In genomic region chr14:61101803-61102548, GRCh38 we compare ENCODE assay signal across 8 cellular contexts.
A peak's percentile ranks its signal among the peaks of the same experiment; 100 is the strongest.
DNase-seq lines count a peak whose midpoint lies in the region; ATAC-seq and TF ChIP-seq lines count a peak whose summit lies in the region.

No MANE protein-coding gene starts in this region.

- peaks cover 5% of the 10 kb centered on the region for H3K9me3 Mint-ChIP-seq in activated naive CD8-positive, alpha-beta T cell treated with anti-CD3 and anti-CD28 coated beads, Interleukin-2, amount 50 U/mL, for 24 hours

- TSS peak; percentile 69 for BruUV-seq in A673 (replicated peaks; lab: Mats Ljungman, UMichigan)

- H3K4me1 Mint-ChIP-seq in activated naive CD8-positive, alpha-beta T cell treated with anti-CD3 and anti-CD28 coated beads, Interleukin-2, amount 50 U/mL, for 24 hours = peaks cover 29% of the 10 kb centered on the region

- H3K4me1 ChIP-seq in A673 (ENCODE audit: insufficient read depth, low read length, poor library complexity, severe bottlenecking) = peaks cover 56% of the 10 kb centered on the region
- H3K4me1 ChIP-seq in thyroid gland = peaks cover 4 to 16% of the 10 kb centered on the region in 2 donors

- no peak overlapping the region for H3K4me3 Mint-ChIP-seq in activated naive CD8-positive, alpha-beta T cell treated with anti-CD3 and anti-CD28 coated beads, Interleukin-2, amount 50 U/mL, for 24 hours

- H3K27ac Mint-ChIP-seq in activated naive CD8-positive, alpha-beta T cell treated with anti-CD3 and anti-CD28 coated beads, Interleukin-2, amount 50 U/mL, for 24 hours = peak overlapping the region; percentile 43

- H3K9me3 ChIP-seq in A673 (ENCODE audit: low read depth, low read length, poor library complexity, severe bottlenecking) (peaks cover 8% of the 10 kb centered on the region), thyroid gland (no peaks in the 10 kb centered on the region)

- CTCF ChIA-PET in A673 (lab: Charles Lee) = no interaction called here

- TF ChIP-seq POLR2A in thyroid gland (IDR thresholded peaks at IDR 0.05) = no peak

- POLR2A ChIA-PET in A673 (lab: Charles Lee; ENCODE audit: low non-redundant PET) = no interaction called here

- ATAC-seq in activated naive CD8-positive, alpha-beta T cell treated with anti-CD3 and anti-CD28 coated beads, Interleukin-2, amount 50 U/mL, for 24 hours = peak; percentile 50
- ATAC-seq in HG03354 (IDR thresholded peaks at IDR 0.05; ENCODE audit: poor library complexity, severe bottlenecking, unreplicated experiment) = no peak

- no peak overlapping the region for H3K4me3 ChIP-seq in A673 (ENCODE audit: low read depth, low read length, poor library complexity, severe bottlenecking)
- no peak overlapping the region for H3K4me3 ChIP-seq in HL-60 (replicated peaks; ENCODE audit: insufficient read depth, low read length)
- no peak overlapping the region for H3K4me3 ChIP-seq in thyroid gland (replicated peaks in 1 of 3)

- intact Hi-C loops in A673 (cut with micrococcal nuclease; ENCODE audit: unreplicated experiment) (loop anchor here (2.0 to 5.0 kb wide), 5 partner anchors 70 to 475 kb away; partner anchors contain the start of genes SLC38A6 and TRMT5), thyroid gland (cut with DNase I) (no loop called here)

- H3K27me3 ChIP-seq in A673 (replicated peaks; ENCODE audit: insufficient read depth, low read depth, low read length, poor library complexity) (no peaks in the 10 kb centered on the region), HL-60 (ENCODE audit: insufficient read depth, poor library complexity, severe bottlenecking) (no peaks in the 10 kb centered on the region), thyroid gland (no peaks in the 10 kb centered on the region)

- TF ChIP-seq CTCF in A673 (conservative IDR thresholded peaks at IDR 0.05; ENCODE audit: low read depth, low read length) = no peak
- no peak for TF ChIP-seq CTCF in HL-60 (IDR thresholded peaks at IDR 0.05; ENCODE audit: insufficient read depth, low read length)
- TF ChIP-seq CTCF in thyroid gland (IDR thresholded peaks at IDR 0.05) = no peak

- H3K36me3 Mint-ChIP-seq in activated naive CD8-positive, alpha-beta T cell treated with anti-CD3 and anti-CD28 coated beads, Interleukin-2, amount 50 U/mL, for 24 hours (ENCODE audit: low read depth) = peaks cover 2% of the 10 kb centered on the region

- H3K36me3 ChIP-seq in A673 (ENCODE audit: insufficient read depth, low read length, poor library complexity, severe bottlenecking) (no peaks in the 10 kb centered on the region), thyroid gland (no peaks in the 10 kb centered on the region)

- DNase-seq in A673 (ENCODE audit: low spot score) (peak; percentile 91), HL-60 (ENCODE audit: low read depth in 1 of 2, low spot score in 1 of 2) (peak; percentile 58 to 62), inferior parietal cortex (ENCODE audit: extremely low spot score) (peak; percentile 11), COLO829 (ENCODE audit: low spot score) (no peak), thyroid gland (no peak)
- DNase-seq in activated naive CD8-positive, alpha-beta T cell treated with anti-CD3 and anti-CD28 coated beads, Interleukin-2, amount 50 U/mL, for 24 hours = no peak
- DNase-seq in activated effector memory CD4-positive, alpha-beta T cell treated with anti-CD3 and anti-CD28 coated beads, Interleukin-2, amount 50 U/mL, for 16 hours = no peak

- H3K27ac ChIP-seq in A673 (ENCODE audit: low read depth, low read length, poor library complexity, severe bottlenecking) (peak overlapping the region; percentile 96), HL-60 (replicated peaks) (peak overlapping the region; percentile 77), thyroid gland (no peak overlapping the region)

- WGBS in thyroid gland, 2 donors = 54 to 57% methylated on average over 4 of the region's 4 CpGs

- no peaks in the 10 kb centered on the region for H3K27me3 Mint-ChIP-seq in activated naive CD8-positive, alpha-beta T cell treated with anti-CD3 and anti-CD28 coated beads, Interleukin-2, amount 50 U/mL, for 24 hours

Comparison
In these comparisons a context has a peak if more than half of its experiments do, and no peak if none do; other contexts are left out.
1. DNase-seq: peak in A673 (single experiment), HL-60 (2 of 2) and inferior parietal cortex (single experiment); none in activated naive CD8-positive, alpha-beta T cell treated with anti-CD3 and anti-CD28 coated beads, Interleukin-2, amount 50 U/mL, for 24 hours (single experiment), COLO829 (single experiment), thyroid gland (0 of 2) and activated effector memory CD4-positive, alpha-beta T cell treated with anti-CD3 and anti-CD28 coated beads, Interleukin-2, amount 50 U/mL, for 16 hours (single experiment).
2. H3K27ac ChIP-seq: peak in A673 (single experiment) and HL-60 (single experiment); none in thyroid gland (0 of 3).